In the genomic region with DNA sequence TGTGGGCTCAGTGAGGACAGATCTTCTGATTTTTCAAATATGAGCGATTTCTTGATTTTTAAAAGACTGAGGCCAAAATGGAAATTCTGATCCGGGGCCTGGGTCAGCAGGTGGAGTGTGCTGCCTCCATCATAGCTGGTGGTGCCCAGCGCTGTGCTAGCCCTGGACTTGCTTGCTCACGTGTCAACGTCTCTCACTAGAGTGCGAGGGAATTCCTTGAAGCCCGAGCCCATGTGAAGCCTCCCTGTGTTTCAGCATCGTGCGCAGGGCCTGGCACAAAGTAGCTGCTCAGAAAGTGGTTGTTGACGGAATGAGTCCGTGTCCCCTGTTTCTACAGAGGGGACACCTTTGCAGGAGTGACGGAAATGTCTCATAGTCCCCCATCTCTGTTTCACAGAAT, we compare ENCODE assay signal across 18 cellular contexts. TPM values are rescaled to one million over a fixed set of nuclear protein-coding genes. Genes with fewer than 3 reads are reported as not detected.
DNase-seq lines count a peak whose midpoint lies in the region; ATAC-seq and TF ChIP-seq lines count a peak whose summit lies in the region.
"Had no signal": no experiment of that assay in that cellular context is flagged by ENCODE, and none has a peak within 500 bp of the region (broad histone marks: within the 10 kb centered on the region; RNA-seq: fewer than 3 reads in every experiment).

No MANE protein-coding gene starts in this region.

- no peak overlapping the region for H2AFZ ChIP-seq in OCI-LY7 (ENCODE audit: low read length)
- H2AFZ ChIP-seq: GM23338 had no signal

- peak overlapping the region; percentile 13 for H3K4me3 Mint-ChIP-seq in activated naive CD4-positive, alpha-beta T cell treated with anti-CD3 and anti-CD28 coated beads, Interleukin-2, amount 50 U/mL, for 24 hours
- no peak overlapping the region for H3K4me3 Mint-ChIP-seq in activated naive CD4-positive, alpha-beta T cell treated with anti-CD3 and anti-CD28 coated beads for 36 hours
- H3K4me3 Mint-ChIP-seq in activated T-helper 1 cell treated with anti-CD3 and anti-CD28 coated beads, Interleukin-12 subunit alpha, Interleukin-12 subunit beta, Interleukin-2, Interleukin-4 antibody, amounts not matched to agents 30 ng/mL and 10 ng/mL and 1 ng/mL, durations not matched to agents 14 hours and 24 hours and 36 hours, result no peak overlapping the region
- H3K4me3 Mint-ChIP-seq in immature natural killer cell, result peak overlapping the region; percentile 66 to 74 (median 71)
- H3K4me3 Mint-ChIP-seq: GM23338, memory B cell had no signal

- POLR2A ChIA-PET in OCI-LY7 (lab: Charles Lee), result interaction anchor here (1.2 to 2.1 kb wide), 2 partner anchors 9 to 10 kb away, joined by 3 to 13 read pairs; no protein-coding TSS in a partner anchor

- no peak for ATAC-seq in HG03196 (IDR thresholded peaks at IDR 0.05; ENCODE audit: unreplicated experiment)
- ATAC-seq: GM23338, right lobe of liver had no signal

- no peak overlapping the region for H3K4me2 ChIP-seq in OCI-LY7 (ENCODE audit: low read length)
- H3K4me2 ChIP-seq: GM23338 had no signal

- no peak for DNase-seq in activated naive CD4-positive, alpha-beta T cell treated with anti-CD3 and anti-CD28 coated beads for 36 hours
- DNase-seq in activated T-helper 1 cell treated with anti-CD3 and anti-CD28 coated beads, Interleukin-12 subunit alpha, Interleukin-12 subunit beta, Interleukin-2, Interleukin-4 antibody, amounts not matched to agents 30 ng/mL and 10 ng/mL and 1 ng/mL, durations not matched to agents 14 hours and 24 hours and 36 hours (ENCODE audit: low spot score), result no peak
- DNase-seq in immature natural killer cell (no peak), NCI-H1417 (lab: John Stamatoyannopoulos, UW) (no peak), OCI-LY7 (ENCODE audit: low spot score) (no peak)
- DNase-seq: central memory CD4-positive, alpha-beta T cell; kidney glomerular epithelial cell; NCI-H187; OCI-M1; SHP77 treated with DMSO at 0.1 percent for 48 hours; stimulated activated CD4-positive, alpha-beta T cell treated with anti-CD3 and anti-CD28 coated beads, Interleukin-15, amount 100 ng/mL, for 24 hours; testis had no signal

- CTCF ChIA-PET in activated naive CD4-positive, alpha-beta T cell treated with anti-CD3 and anti-CD28 coated beads for 36 hours (lab: Charles Lee), result interaction anchor here (0.9 kb wide), 1 partner anchor 142 kb away, joined by 4 read pairs; no protein-coding TSS in a partner anchor
- CTCF ChIA-PET in OCI-LY7 (lab: Charles Lee; ENCODE audit: unreplicated experiment), result no interaction called here

- H3K27ac Mint-ChIP-seq in activated naive CD4-positive, alpha-beta T cell treated with anti-CD3 and anti-CD28 coated beads, Interleukin-2, amount 50 U/mL, for 24 hours, result peak overlapping the region; percentile 90
- H3K27ac Mint-ChIP-seq in activated naive CD4-positive, alpha-beta T cell treated with anti-CD3 and anti-CD28 coated beads for 36 hours, result no peak overlapping the region
- H3K27ac Mint-ChIP-seq in activated T-helper 1 cell treated with anti-CD3 and anti-CD28 coated beads, Interleukin-12 subunit alpha, Interleukin-12 subunit beta, Interleukin-2, Interleukin-4 antibody, amounts not matched to agents 30 ng/mL and 10 ng/mL and 1 ng/mL, durations not matched to agents 14 hours and 24 hours and 36 hours, result peak overlapping the region; percentile 68
- peak overlapping the region in 3 of 6 donors; percentile 76 to 91 (median 90) for H3K27ac Mint-ChIP-seq in immature natural killer cell
- H3K27ac Mint-ChIP-seq: memory B cell had no signal

- no peaks in the 10 kb centered on the region for H3K36me3 Mint-ChIP-seq in activated naive CD4-positive, alpha-beta T cell treated with anti-CD3 and anti-CD28 coated beads, Interleukin-2, amount 50 U/mL, for 24 hours
- no peaks in the 10 kb centered on the region for H3K36me3 Mint-ChIP-seq in activated naive CD4-positive, alpha-beta T cell treated with anti-CD3 and anti-CD28 coated beads for 36 hours (ENCODE audit: low read depth)
- peaks cover 12% of the 10 kb centered on the region for H3K36me3 Mint-ChIP-seq in activated T-helper 1 cell treated with anti-CD3 and anti-CD28 coated beads, Interleukin-12 subunit alpha, Interleukin-12 subunit beta, Interleukin-2, Interleukin-4 antibody, amounts not matched to agents 30 ng/mL and 10 ng/mL and 1 ng/mL, durations not matched to agents 14 hours and 24 hours and 36 hours (ENCODE audit: low read depth)
- H3K36me3 Mint-ChIP-seq in immature natural killer cell, result peaks cover 8 to 11% (median 10%) of the 10 kb centered on the region in 3 donors
- H3K36me3 Mint-ChIP-seq: memory B cell had no signal

- no peaks in the 10 kb centered on the region for H3K9me2 ChIP-seq in OCI-LY7 (ENCODE audit: insufficient read depth, low read length)

- peaks cover 76% of the 10 kb centered on the region for H3K4me1 Mint-ChIP-seq in activated naive CD4-positive, alpha-beta T cell treated with anti-CD3 and anti-CD28 coated beads, Interleukin-2, amount 50 U/mL, for 24 hours
- peaks cover 70% of the 10 kb centered on the region for H3K4me1 Mint-ChIP-seq in activated naive CD4-positive, alpha-beta T cell treated with anti-CD3 and anti-CD28 coated beads for 36 hours (ENCODE audit: low read depth)
- peaks cover 78% of the 10 kb centered on the region for H3K4me1 Mint-ChIP-seq in activated T-helper 1 cell treated with anti-CD3 and anti-CD28 coated beads, Interleukin-12 subunit alpha, Interleukin-12 subunit beta, Interleukin-2, Interleukin-4 antibody, amounts not matched to agents 30 ng/mL and 10 ng/mL and 1 ng/mL, durations not matched to agents 14 hours and 24 hours and 36 hours (ENCODE audit: low read depth)
- H3K4me1 Mint-ChIP-seq in immature natural killer cell, result peaks cover 82 to 84% of the 10 kb centered on the region in 2 donors

- no peaks in the 10 kb centered on the region for H3K27me3 Mint-ChIP-seq in activated naive CD4-positive, alpha-beta T cell treated with anti-CD3 and anti-CD28 coated beads, Interleukin-2, amount 50 U/mL, for 24 hours
- H3K27me3 Mint-ChIP-seq in activated naive CD4-positive, alpha-beta T cell treated with anti-CD3 and anti-CD28 coated beads for 36 hours (ENCODE audit: low read depth), result peaks cover 2% of the 10 kb centered on the region
- peaks cover 3% of the 10 kb centered on the region for H3K27me3 Mint-ChIP-seq in activated T-helper 1 cell treated with anti-CD3 and anti-CD28 coated beads, Interleukin-12 subunit alpha, Interleukin-12 subunit beta, Interleukin-2, Interleukin-4 antibody, amounts not matched to agents 30 ng/mL and 10 ng/mL and 1 ng/mL, durations not matched to agents 14 hours and 24 hours and 36 hours (ENCODE audit: insufficient read depth)
- peaks cover 8 to 21% (median 21%) of the 10 kb centered on the region in 3 donors for H3K27me3 Mint-ChIP-seq in immature natural killer cell (ENCODE audit: low read depth in 3 of 3)

- H3K79me2 ChIP-seq in OCI-LY7 (ENCODE audit: insufficient read depth, low read depth, low read length), result no peaks in the 10 kb centered on the region

- H3K4me1 ChIP-seq in OCI-LY7 (ENCODE audit: insufficient read depth, low read length, poor library complexity, severe bottlenecking), result peaks cover 51% of the 10 kb centered on the region
- H3K4me1 ChIP-seq: testis had no signal

- no peaks in the 10 kb centered on the region for H3K36me3 ChIP-seq in OCI-LY7 (ENCODE audit: insufficient read depth, low read length)
- H3K36me3 ChIP-seq: pancreas had no signal

- H3K9me3 ChIP-seq in OCI-LY7 (ENCODE audit: low read length), result no peaks in the 10 kb centered on the region
- H3K9me3 ChIP-seq: pancreas, right lobe of liver, testis had no signal

- H3K27ac ChIP-seq in OCI-LY7 (ENCODE audit: low read depth, low read length, poor library complexity, severe bottlenecking), result no peak overlapping the region
- H3K27ac ChIP-seq: right lobe of liver, testis had no signal

- H3K4me3 ChIP-seq in OCI-LY7 (ENCODE audit: low read depth, low read length, poor library complexity, severe bottlenecking), result no peak overlapping the region
- H3K4me3 ChIP-seq: GM23338, pancreas, right lobe of liver, testis had no signal

- no peak for TF ChIP-seq CTCF in OCI-LY7 (conservative IDR thresholded peaks at IDR 0.05; ENCODE audit: low read length)

- H4K20me1 ChIP-seq in OCI-LY7 (ENCODE audit: insufficient read depth, low read length), result no peaks in the 10 kb centered on the region

- BruUV-seq in OCI-LY7 (replicated peaks; lab: Mats Ljungman, UMichigan), result no TSS peak

- intact Hi-C loops in activated naive CD4-positive, alpha-beta T cell treated with anti-CD3 and anti-CD28 coated beads for 36 hours (cut with micrococcal nuclease), result loop anchor here (5.0 to 10.0 kb wide), 2 partner anchors 33 to 861 kb away; no protein-coding TSS in a partner anchor
- intact Hi-C loops in activated T-helper 1 cell treated with anti-CD3 and anti-CD28 coated beads, Interleukin-12 subunit alpha, Interleukin-12 subunit beta, Interleukin-2, Interleukin-4 antibody, amounts not matched to agents 30 ng/mL and 10 ng/mL and 1 ng/mL, durations not matched to agents 14 hours and 24 hours and 36 hours (cut with micrococcal nuclease), result loop anchor here (10.0 kb wide), 3 partner anchors 871 to 1479 kb away; partner anchors contain the start of gene AKNA
- intact Hi-C loops in OCI-LY7 (cut with micrococcal nuclease; ENCODE audit: unreplicated experiment), result no loop called here

- no peaks in the 10 kb centered on the region for H3K9me3 Mint-ChIP-seq in activated naive CD4-positive, alpha-beta T cell treated with anti-CD3 and anti-CD28 coated beads, Interleukin-2, amount 50 U/mL, for 24 hours
- H3K9me3 Mint-ChIP-seq in activated naive CD4-positive, alpha-beta T cell treated with anti-CD3 and anti-CD28 coated beads for 36 hours, result no peaks in the 10 kb centered on the region
- H3K9me3 Mint-ChIP-seq in activated T-helper 1 cell treated with anti-CD3 and anti-CD28 coated beads, Interleukin-12 subunit alpha, Interleukin-12 subunit beta, Interleukin-2, Interleukin-4 antibody, amounts not matched to agents 30 ng/mL and 10 ng/mL and 1 ng/mL, durations not matched to agents 14 hours and 24 hours and 36 hours, result no peaks in the 10 kb centered on the region
- H3K9me3 Mint-ChIP-seq in immature natural killer cell, result no peaks in the 10 kb centered on the region
- H3K9me3 Mint-ChIP-seq: GM23338, memory B cell had no signal

RNA-seq across cellular contexts. Expression of gene RGS3, which starts 50.5 kb away (rescaled TPM):
- 10 to 100 TPM; 11.9 to 12.6 TPM for total RNA-seq in activated naive CD4-positive, alpha-beta T cell treated with anti-CD3 and anti-CD28 coated beads for 36 hours
- 122 and 128 TPM in 2 replicates for total RNA-seq in activated T-helper 1 cell treated with anti-CD3 and anti-CD28 coated beads, Interleukin-12 subunit alpha, Interleukin-12 subunit beta, Interleukin-2, Interleukin-4 antibody, amounts not matched to agents 30 ng/mL and 10 ng/mL and 1 ng/mL, durations not matched to agents 14 hours and 24 hours and 36 hours
- polyA plus RNA-seq in immature natural killer cell, result 100 to 1,000 TPM in 1 of 3 donors, 10 to 100 TPM in 2; 76.9 to 230 (median 90.7) TPM
- total RNA-seq in OCI-LY7 (2014; rRNA removed; shearing (Covaris generic)), result 11.7 and 22.8 TPM in 2 replicates
- 22.5 and 32.9 TPM in 2 replicates for total RNA-seq in OCI-LY7 (2022)

Comparison
In these comparisons a context has a peak if more than half of its experiments do, and no peak if none do; other contexts are left out.
1. H3K4me3 Mint-ChIP-seq: peak in activated naive CD4-positive, alpha-beta T cell treated with anti-CD3 and anti-CD28 coated beads, Interleukin-2, amount 50 U/mL, for 24 hours (single experiment) and immature natural killer cell (5 of 5); none in activated naive CD4-positive, alpha-beta T cell treated with anti-CD3 and anti-CD28 coated beads for 36 hours (single experiment) and activated T-helper 1 cell treated with anti-CD3 and anti-CD28 coated beads, Interleukin-12 subunit alpha, Interleukin-12 subunit beta, Interleukin-2, Interleukin-4 antibody, amounts not matched to agents 30 ng/mL and 10 ng/mL and 1 ng/mL, durations not matched to agents 14 hours and 24 hours and 36 hours (single experiment).